In the genomic region with DNA sequence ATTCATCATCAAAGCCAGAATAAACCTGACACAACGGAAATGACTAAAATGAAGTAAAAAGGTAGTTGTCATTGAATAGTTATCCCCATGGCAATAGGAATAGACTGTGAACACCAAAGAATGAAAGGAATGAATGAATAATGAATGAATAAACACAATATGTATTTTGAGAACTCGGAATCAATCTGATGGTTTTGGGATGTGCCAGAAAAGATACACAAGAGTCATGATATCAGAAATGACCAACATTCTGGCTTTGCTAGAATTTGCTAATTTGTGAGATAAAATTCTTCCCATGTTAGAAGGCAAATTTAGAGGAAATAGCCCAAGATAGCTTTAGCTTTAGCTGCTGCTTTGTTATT, we compare ENCODE assay signal across 16 cellular contexts.
DNase-seq lines count a peak whose midpoint lies in the region; ATAC-seq, FAIRE-seq and TF ChIP-seq lines count a peak whose summit lies in the region.
"Had no signal": no experiment of that assay in that cellular context is flagged by ENCODE, and none has a peak within 500 bp of the region (broad histone marks: within the 10 kb centered on the region; RNA-seq: fewer than 3 reads in every experiment).

No MANE protein-coding gene starts in this region.

- peak; percentile 10 for FAIRE-seq in RCC 7860 (lab: Jason Lieb, UNC)

- H4K20me1 ChIP-seq in osteoblast (ENCODE audit: insufficient read depth, low read length): no peaks in the 10 kb centered on the region

- H3K4me1 Mint-ChIP-seq in activated naive CD4-positive, alpha-beta T cell treated with anti-CD3 and anti-CD28 coated beads for 36 hours (ENCODE audit: low read depth): peaks cover 15% of the 10 kb centered on the region

- H3K4me1 ChIP-seq in osteoblast (ENCODE audit: insufficient read depth, low read length): peaks cover 37% of the 10 kb centered on the region

- no peaks in the 10 kb centered on the region for H3K9me3 Mint-ChIP-seq in activated naive CD4-positive, alpha-beta T cell treated with anti-CD3 and anti-CD28 coated beads for 36 hours

- H3K9me3 ChIP-seq in osteoblast (ENCODE audit: low read depth, low read length): no peaks in the 10 kb centered on the region
- H3K9me3 ChIP-seq: neutrophil, tibial artery had no signal

- no peaks in the 10 kb centered on the region for H3K79me2 ChIP-seq in osteoblast (ENCODE audit: insufficient read depth, low read length)

- DNase-seq in EL (peak; percentile 87), RCC 7860 (ENCODE audit: low spot score) (peak; percentile 76), dedifferentiated amniotic fluid mesenchymal stem cell (ENCODE audit: extremely low spot score) (peak; percentile 61), osteoblast (ENCODE audit: insufficient read length, low spot score, missing footprints) (peak; percentile 27)
- DNase-seq in activated naive CD4-positive, alpha-beta T cell treated with anti-CD3 and anti-CD28 coated beads for 36 hours: no peak
- DNase-seq: COR-L47, head of caudate nucleus, NCI-H524 treated with DMSO at 0.1 percent for 48 hours, tibial artery had no signal

- H3K27ac ChIP-seq in osteoblast (ENCODE audit: low read depth, low read length): peak overlapping the region; percentile 98
- H3K27ac ChIP-seq: neutrophil, tibial artery had no signal

- H2AFZ ChIP-seq in osteoblast (ENCODE audit: low read length): no peak overlapping the region

- H3K4me3 ChIP-seq in osteoblast (ENCODE audit: insufficient read depth, low read length): peak overlapping the region; percentile 3
- H3K4me3 ChIP-seq: tibial artery had no signal

- H3K27ac Mint-ChIP-seq in activated naive CD4-positive, alpha-beta T cell treated with anti-CD3 and anti-CD28 coated beads for 36 hours: no peak overlapping the region
- H3K27ac Mint-ChIP-seq: activated naive CD8-positive, alpha-beta T cell had no signal

- ATAC-seq in HG03432 (IDR thresholded peaks at IDR 0.05; ENCODE audit: unreplicated experiment) (no peak), GM21515 (IDR thresholded peaks at IDR 0.05; ENCODE audit: unreplicated experiment) (no peak), HG03097 (IDR thresholded peaks at IDR 0.05; ENCODE audit: low FRiP score, unreplicated experiment) (no peak)
- ATAC-seq: left lobe of liver, Right ventricle myocardium inferior had no signal

- H3K4me3 Mint-ChIP-seq in activated naive CD4-positive, alpha-beta T cell treated with anti-CD3 and anti-CD28 coated beads for 36 hours: no peak overlapping the region
- H3K4me3 Mint-ChIP-seq: activated naive CD8-positive, alpha-beta T cell had no signal

- no peaks in the 10 kb centered on the region for H3K27me3 ChIP-seq in osteoblast (ENCODE audit: insufficient read depth, low read length)
- H3K27me3 ChIP-seq: tibial artery had no signal

- peak overlapping the region; percentile 72 for H3K4me2 ChIP-seq in osteoblast (ENCODE audit: insufficient read depth, low read length)

- H3K36me3 Mint-ChIP-seq in activated naive CD4-positive, alpha-beta T cell treated with anti-CD3 and anti-CD28 coated beads for 36 hours (ENCODE audit: low read depth): no peaks in the 10 kb centered on the region
- H3K36me3 Mint-ChIP-seq: activated naive CD8-positive, alpha-beta T cell had no signal

- intact Hi-C loops in activated naive CD4-positive, alpha-beta T cell treated with anti-CD3 and anti-CD28 coated beads for 36 hours (cut with micrococcal nuclease): no loop called here

- H3K27me3 Mint-ChIP-seq in activated naive CD4-positive, alpha-beta T cell treated with anti-CD3 and anti-CD28 coated beads for 36 hours (ENCODE audit: low read depth): no peaks in the 10 kb centered on the region

- no peaks in the 10 kb centered on the region for H3K36me3 ChIP-seq in osteoblast (ENCODE audit: insufficient read depth, low read length)
- H3K36me3 ChIP-seq: neutrophil, tibial artery had no signal

- TF ChIP-seq CTCF in osteoblast (IDR thresholded peaks at IDR 0.05; ENCODE audit: extremely low read depth, low read depth, low read length): no peak

- CTCF ChIA-PET in activated naive CD4-positive, alpha-beta T cell treated with anti-CD3 and anti-CD28 coated beads for 36 hours (lab: Charles Lee): interaction anchor here (1.4 kb wide), 1 partner anchor 63 kb away, joined by 6 read pairs; no protein-coding TSS in a partner anchor
